Comparison of ENCODE assay signal across 8 cellular contexts in the genomic region with DNA sequence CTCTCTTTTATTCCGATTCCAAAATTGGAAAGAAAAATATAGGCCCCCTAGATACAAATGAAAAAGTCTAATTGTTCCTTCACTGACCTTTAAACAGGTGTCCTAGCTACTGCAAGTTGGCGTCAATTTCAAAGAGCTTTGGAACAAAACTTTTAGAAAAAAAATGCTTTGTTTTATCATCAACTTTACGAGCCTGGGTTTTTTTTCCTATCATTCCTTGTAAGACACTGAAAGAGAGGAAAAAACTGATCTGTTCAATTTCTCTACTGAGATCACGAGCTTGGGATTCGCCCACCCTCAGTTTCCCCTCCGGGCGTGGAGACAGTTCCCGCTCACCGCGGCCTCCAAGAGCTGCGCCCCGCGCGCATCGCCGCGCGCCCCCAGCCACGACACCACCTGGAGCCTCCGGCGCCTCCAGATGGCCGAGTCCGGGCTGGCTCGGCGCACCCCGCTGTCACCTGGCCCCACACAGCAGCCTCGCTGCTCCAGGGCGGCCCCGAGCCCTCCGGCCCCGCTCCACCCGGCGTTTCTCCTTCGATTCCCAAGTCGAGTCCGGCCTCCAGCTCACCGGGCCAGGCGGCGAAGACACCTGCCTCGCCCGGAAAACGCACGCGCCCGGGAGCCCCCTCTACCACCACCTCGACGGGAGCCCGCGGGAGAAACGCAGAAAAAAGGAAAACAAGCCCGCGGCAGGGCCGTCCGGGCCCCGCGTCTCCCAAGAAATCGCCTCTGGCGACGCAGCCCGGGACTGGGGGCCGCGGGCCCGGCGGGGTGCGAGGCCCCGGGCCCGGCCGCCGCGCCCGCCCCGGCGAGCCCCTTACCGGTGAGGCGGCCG. TPM values are rescaled to one million over a fixed set of nuclear protein-coding genes. Genes with fewer than 3 reads are reported as not detected.
DNase-seq lines count a peak whose midpoint lies in the region; ATAC-seq and TF ChIP-seq lines count a peak whose summit lies in the region.

No MANE protein-coding gene starts in this region.

- H3K36me3 ChIP-seq in RWPE2 (ENCODE audit: low read depth): no peaks in the 10 kb centered on the region
- H3K36me3 ChIP-seq in liver (ENCODE audit: control insufficient read depth in 4 of 4, insufficient read depth in 3 of 4, low read depth in 1 of 4, low read length in 3 of 4): no peaks in the 10 kb centered on the region

- 1% methylated on average over 76 of the region's 76 CpGs for WGBS in liver

- TF ChIP-seq RAD21 in liver (IDR thresholded peaks at IDR 0.05): peak; percentile 2 to 26

- H3K27ac ChIP-seq in RWPE2 (ENCODE audit: poor library complexity, severe bottlenecking): peak overlapping the region; percentile 62
- H3K27ac ChIP-seq in liver (ENCODE audit: low read depth in 1 of 2, low read length in 2 of 2): peak overlapping the region; percentile 44 to 73

- H3K27me3 Mint-ChIP-seq in chondrocyte (ENCODE audit: low read depth): peaks cover 3% of the 10 kb centered on the region

- H3K9me3 ChIP-seq in RWPE2 (ENCODE audit: severe bottlenecking): no peaks in the 10 kb centered on the region
- no peaks in the 10 kb centered on the region for H3K9me3 ChIP-seq in liver (ENCODE audit: control insufficient read depth in 4 of 4, low read length in 3 of 4)

- peak overlapping the region; percentile 87 for H3K4me3 ChIP-seq in RWPE2 (ENCODE audit: severe bottlenecking)
- H3K4me3 ChIP-seq in liver (ENCODE audit: low read depth in 1 of 3, low read length in 3 of 3): peak overlapping the region; percentile 65 to 97 (median 74)

- H3K36me3 Mint-ChIP-seq in chondrocyte (ENCODE audit: low read depth): peaks cover 2% of the 10 kb centered on the region

- DNase-seq in EL: peak; percentile 23
- no peak for DNase-seq in RWPE2 (ENCODE audit: low spot score)
- DNase-seq in chondrocyte (ENCODE audit: low spot score): no peak
- DNase-seq in stimulated activated naive CD8-positive, alpha-beta T cell treated with anti-CD3 and anti-CD28 coated beads, Interleukin-15, Interleukin-2, amounts not matched to agents 100 U/mL and 50 U/mL, for 24 hours: peak; percentile 27
- DNase-seq in pons (ENCODE audit: low spot score): no peak
- DNase-seq in SHP77 treated with DMSO at 0.1 percent for 48 hours (lab: John Stamatoyannopoulos, UW): no peak

- TF ChIP-seq CTCF in RWPE2 (IDR thresholded peaks at IDR 0.05; ENCODE audit: poor library complexity, severe bottlenecking): peak; percentile 24
- TF ChIP-seq CTCF in chondrocyte (IDR thresholded peaks at IDR 0.05): peak; percentile 34
- no peak for TF ChIP-seq CTCF in liver (IDR thresholded peaks at IDR 0.05; ENCODE audit: low read depth, low read length, missing input control)

- H3K4me1 Mint-ChIP-seq in chondrocyte (ENCODE audit: low read depth): peaks cover 29% of the 10 kb centered on the region

- no peak overlapping the region for H3K27ac Mint-ChIP-seq in chondrocyte (ENCODE audit: unreplicated experiment)

- peaks cover 32% of the 10 kb centered on the region for H3K4me1 ChIP-seq in RWPE2 (ENCODE audit: insufficient read depth, poor library complexity, severe bottlenecking)
- peaks cover 12 to 37% (median 26%) of the 10 kb centered on the region in 4 donors for H3K4me1 ChIP-seq in liver (ENCODE audit: control insufficient read depth in 4 of 4, insufficient read depth in 4 of 4, low read length in 3 of 4)

- H3K27me3 ChIP-seq in RWPE2 (ENCODE audit: insufficient read depth, poor library complexity, severe bottlenecking) (no peaks in the 10 kb centered on the region), liver (ENCODE audit: control insufficient read depth in 4 of 4, insufficient read depth in 4 of 4, low read length in 3 of 4) (no peaks in the 10 kb centered on the region)

- no peaks in the 10 kb centered on the region for H3K9me3 Mint-ChIP-seq in chondrocyte (ENCODE audit: low read depth)

- H3K4me3 Mint-ChIP-seq in chondrocyte (ENCODE audit: unreplicated experiment): peak overlapping the region; percentile 77

- peak overlapping the region; percentile 79 to 92 for H3K9ac ChIP-seq in liver (ENCODE audit: low read depth in 1 of 2, low read length in 2 of 2)

- ATAC-seq in HG02623 (IDR thresholded peaks at IDR 0.05; ENCODE audit: unreplicated experiment): peak; percentile 10
- peak; percentile 28; the same call in 2 of the 3 replicates for ATAC-seq in RWPE2 (ENCODE audit: low read depth)
- peak; percentile 5 for ATAC-seq in stimulated activated naive CD8-positive, alpha-beta T cell treated with anti-CD3 and anti-CD28 coated beads, Interleukin-15, Interleukin-2, amounts not matched to agents 100 U/mL and 50 U/mL, for 24 hours

TF ChIP-seq in liver, 16 proteins besides CTCF, POLR2A, EP300 and RAD21:
- TF ChIP-seq RXRA (IDR thresholded peaks at IDR 0.05): no peak
- TF ChIP-seq SP1 (IDR thresholded peaks at IDR 0.05): no peak
- TF ChIP-seq GABPA (IDR thresholded peaks at IDR 0.05 in 1 of 2, conservative IDR thresholded peaks at IDR 0.05 in 1 of 2): no peak
- TF ChIP-seq, protein P1, sequence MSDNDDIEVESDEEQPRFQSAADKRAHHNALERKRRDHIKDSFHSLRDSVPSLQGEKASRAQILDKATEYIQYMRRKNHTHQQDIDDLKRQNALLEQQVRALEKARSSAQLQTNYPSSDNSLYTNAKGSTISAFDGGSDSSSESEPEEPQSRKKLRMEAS (IDR thresholded peaks at IDR 0.05): no peak
- no peak for TF ChIP-seq FOXA2 (IDR thresholded peaks at IDR 0.05)
- no peak for TF ChIP-seq NR2F2 (IDR thresholded peaks at IDR 0.05)
- no peak for TF ChIP-seq FOXA1 (IDR thresholded peaks at IDR 0.05)
- no peak for TF ChIP-seq YY1 (IDR thresholded peaks at IDR 0.05)
- TF ChIP-seq EGR1 (IDR thresholded peaks at IDR 0.05; ENCODE audit: low read depth in 2 of 2): no peak
- no peak for TF ChIP-seq JUND (IDR thresholded peaks at IDR 0.05)
- TF ChIP-seq TAF1 (conservative IDR thresholded peaks at IDR 0.05): no peak
- TF ChIP-seq HNF4A (conservative IDR thresholded peaks at IDR 0.05): no peak
- TF ChIP-seq, protein P2, sequence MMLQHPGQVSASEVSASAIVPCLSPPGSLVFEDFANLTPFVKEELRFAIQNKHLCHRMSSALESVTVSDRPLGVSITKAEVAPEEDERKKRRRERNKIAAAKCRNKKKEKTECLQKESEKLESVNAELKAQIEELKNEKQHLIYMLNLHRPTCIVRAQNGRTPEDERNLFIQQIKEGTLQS (IDR thresholded peaks at IDR 0.05): no peak

RNA-seq across cellular contexts. Expression of a gene that starts 0.7 kb away (rescaled TPM):
- total RNA-seq in chondrocyte (6.2 to 8.2 TPM (median 7.3 TPM) in 3 replicates), liver (10 to 100 TPM; 10.4 to 38.6 TPM)
- 10 to 100 TPM; 13.2 to 13.5 TPM for polyA plus RNA-seq in liver

Comparison
In these comparisons a context has a peak if more than half of its experiments do, and no peak if none do; other contexts are left out.
1. DNase-seq: peak in EL (single experiment) and stimulated activated naive CD8-positive, alpha-beta T cell treated with anti-CD3 and anti-CD28 coated beads, Interleukin-15, Interleukin-2, amounts not matched to agents 100 U/mL and 50 U/mL, for 24 hours (single experiment); none in RWPE2 (single experiment), chondrocyte (single experiment), pons (single experiment) and SHP77 treated with DMSO at 0.1 percent for 48 hours (single experiment).
2. Peak in every context shown above with its lines, with median percentiles within 50 percentile points of each other: ATAC-seq.